ENCODE assay signal across 8 cellular contexts in genomic region chr2:148658807-148659722, GRCh38. TPM values are rescaled to one million over a fixed set of nuclear protein-coding genes. Genes with fewer than 3 reads are reported as not detected.
DNase-seq lines count a peak whose midpoint lies in the region; ATAC-seq lines count a peak whose summit lies in the region.

No MANE protein-coding gene starts in this region.

- H3K36me3 ChIP-seq in mesendoderm (ENCODE audit: control insufficient read depth, insufficient read depth, low read length): no peaks in the 10 kb centered on the region

- no peaks in the 10 kb centered on the region for H3K27me3 Mint-ChIP-seq in T-helper 1 cell treated with Interleukin-12 subunit alpha and Interleukin-12 subunit beta and Interleukin-4 antibody, amounts not matched to agents 30 μg/mL and 1 μg/mL, for 36 hours (ENCODE audit: low read depth)

- peaks cover 6% of the 10 kb centered on the region for H3K9me3 Mint-ChIP-seq in T-helper 1 cell treated with Interleukin-12 subunit alpha and Interleukin-12 subunit beta and Interleukin-4 antibody, amounts not matched to agents 30 μg/mL and 1 μg/mL, for 36 hours

- H2BK120ac ChIP-seq in mesendoderm (ENCODE audit: low read depth, low read length): no peak overlapping the region

- no peak overlapping the region for H2BK5ac ChIP-seq in mesendoderm (ENCODE audit: low read length)

- H3K4me3 ChIP-seq in mesendoderm (ENCODE audit: low read length): no peak overlapping the region

- H3K4me1 ChIP-seq in mesendoderm (ENCODE audit: control insufficient read depth, low read depth, low read length): no peaks in the 10 kb centered on the region

- H3K4me3 Mint-ChIP-seq in T-helper 1 cell treated with Interleukin-12 subunit alpha and Interleukin-12 subunit beta and Interleukin-4 antibody, amounts not matched to agents 30 μg/mL and 1 μg/mL, for 36 hours: peak overlapping the region; percentile 38

- no peak overlapping the region for H3K23ac ChIP-seq in mesendoderm (ENCODE audit: low read length)

- peak; percentile 38 for DNase-seq in AG08395 (ENCODE audit: low spot score)
- DNase-seq in mesendoderm: peak; percentile 60
- DNase-seq in stimulated activated CD4-positive, alpha-beta T cell treated with anti-CD3 and anti-CD28 coated beads, Interleukin-4, amount 100 ng/mL, for 24 hours: no peak
- no peak for DNase-seq in NCI-H146 (lab: John Stamatoyannopoulos, UW)
- DNase-seq in NCI-H1436 treated with DMSO at 0.1 percent for 48 hours (lab: John Stamatoyannopoulos, UW): no peak

- peak overlapping the region; percentile 86 for H3K27ac Mint-ChIP-seq in T-helper 1 cell treated with Interleukin-12 subunit alpha and Interleukin-12 subunit beta and Interleukin-4 antibody, amounts not matched to agents 30 μg/mL and 1 μg/mL, for 36 hours

- H3K4me1 Mint-ChIP-seq in T-helper 1 cell treated with Interleukin-12 subunit alpha and Interleukin-12 subunit beta and Interleukin-4 antibody, amounts not matched to agents 30 μg/mL and 1 μg/mL, for 36 hours (ENCODE audit: low read depth): peaks cover 51% of the 10 kb centered on the region

- no peak overlapping the region for H3K4ac ChIP-seq in mesendoderm (ENCODE audit: low read depth, low read length)

- H3K27ac ChIP-seq in mesendoderm (ENCODE audit: low read depth, low read length): no peak overlapping the region

- no peak overlapping the region for H2BK15ac ChIP-seq in mesendoderm (replicated peaks; ENCODE audit: low read depth)

- H4K5ac ChIP-seq in mesendoderm (ENCODE audit: low read length): no peak overlapping the region

- H3K18ac ChIP-seq in mesendoderm (ENCODE audit: low read length): no peak overlapping the region

- H3K9ac ChIP-seq in mesendoderm (ENCODE audit: low read length): no peak overlapping the region

- H3K79me1 ChIP-seq in mesendoderm (ENCODE audit: low read length): peaks cover 6% of the 10 kb centered on the region

- ATAC-seq in GM19324 (IDR thresholded peaks at IDR 0.05; ENCODE audit: low FRiP score, unreplicated experiment): peak; percentile 90
- peak; percentile 76 for ATAC-seq in HG03139 (IDR thresholded peaks at IDR 0.05; ENCODE audit: unreplicated experiment)

- H3K79me2 ChIP-seq in mesendoderm (ENCODE audit: control insufficient read depth, insufficient read depth, low read length): peaks cover 56% of the 10 kb centered on the region

- no peaks in the 10 kb centered on the region for H3K27me3 ChIP-seq in mesendoderm (ENCODE audit: insufficient read depth, low read length, poor library complexity)

- H3K56ac ChIP-seq in mesendoderm (ENCODE audit: low read length): no peak overlapping the region

- no peak overlapping the region for H4K8ac ChIP-seq in mesendoderm (ENCODE audit: low read depth, low read length)

- H3K4me2 ChIP-seq in mesendoderm (ENCODE audit: low read length): no peak overlapping the region

- no CpG with 5 or more reads among the region's 2 CpGs for WGBS in mesendoderm (ENCODE audit: extremely low coverage, insufficient coverage, low lambda C conversion rate)

- peaks cover 16% of the 10 kb centered on the region for H3K36me3 Mint-ChIP-seq in T-helper 1 cell treated with Interleukin-12 subunit alpha and Interleukin-12 subunit beta and Interleukin-4 antibody, amounts not matched to agents 30 μg/mL and 1 μg/mL, for 36 hours (ENCODE audit: low read depth)

- no peak overlapping the region for H2AK5ac ChIP-seq in mesendoderm (ENCODE audit: low read length)

RNA-seq across cellular contexts. Expression of gene EPC2, which starts 14.5 kb away (rescaled TPM):
- 22.2 TPM for polyA plus RNA-seq in mesendoderm (2013, experiment 1 of 2)
- 22.5 TPM for polyA plus RNA-seq in mesendoderm (2013, experiment 2 of 2)

Comparison
In these comparisons a context has a peak if more than half of its experiments do, and no peak if none do; other contexts are left out.
1. DNase-seq: peak in AG08395 (single experiment) and mesendoderm (single experiment); none in stimulated activated CD4-positive, alpha-beta T cell treated with anti-CD3 and anti-CD28 coated beads, Interleukin-4, amount 100 ng/mL, for 24 hours (single experiment), NCI-H146 (single experiment) and NCI-H1436 treated with DMSO at 0.1 percent for 48 hours (single experiment).